Comparison of ENCODE assay signal across 21 cellular contexts in the genomic region with DNA sequence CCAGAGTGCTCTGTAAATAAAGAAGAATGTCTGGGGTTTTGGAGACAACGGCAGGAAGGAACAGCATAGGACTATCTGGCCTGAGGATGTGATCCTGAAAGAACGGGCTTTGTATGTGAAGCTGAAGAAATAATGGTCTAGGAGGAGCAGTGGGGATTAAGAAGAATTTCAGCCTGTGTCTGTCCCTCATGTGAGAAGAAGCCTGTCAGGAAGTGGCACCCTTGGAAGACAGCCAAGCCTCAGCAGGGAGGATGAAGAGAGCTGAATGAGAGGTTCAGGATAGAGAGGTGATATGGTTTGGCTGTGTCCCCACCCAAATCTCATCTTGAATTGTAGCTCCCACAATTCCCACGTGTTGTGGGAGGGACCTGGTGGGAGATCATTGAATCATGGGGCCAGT. TPM values are rescaled to one million over a fixed set of nuclear protein-coding genes. Genes with fewer than 3 reads are reported as not detected.
A peak's percentile ranks its signal among the peaks of the same experiment; 100 is the strongest.
DNase-seq lines count a peak whose midpoint lies in the region; FAIRE-seq and TF ChIP-seq lines count a peak whose summit lies in the region.
"Had no signal": no experiment of that assay in that cellular context is flagged by ENCODE, and none has a peak within 500 bp of the region (broad histone marks: within the 10 kb centered on the region; RNA-seq: fewer than 3 reads in every experiment).

No MANE protein-coding gene starts in this region.

- H3K36me3 Mint-ChIP-seq in MCF 10A (ENCODE audit: insufficient read depth, unreplicated experiment): no peaks in the 10 kb centered on the region
- H3K36me3 Mint-ChIP-seq: IgD-negative memory B cell, natural killer cell had no signal

- DNase-seq in MCF 10A (ENCODE audit: unreplicated experiment): peak; percentile 42
- no peak for DNase-seq in breast epithelium (ENCODE audit: low spot score in 2 of 2)
- peak; percentile 2 for DNase-seq in NB4 (ENCODE audit: low read depth)
- peak; percentile 41 for DNase-seq in NCI-H748 (lab: John Stamatoyannopoulos, UW; ENCODE audit: unreplicated experiment)
- peak; percentile 31 for DNase-seq in posterior vena cava (ENCODE audit: low spot score)
- DNase-seq in SKM-1 (lab: John Stamatoyannopoulos, UW; ENCODE audit: unreplicated experiment): no peak
- no peak for DNase-seq in GM12891 (ENCODE audit: insufficient read length, low spot score)
- DNase-seq in spleen: no peak
- DNase-seq: activated CD8-positive, alpha-beta T cell treated with anti-CD3 and anti-CD28 coated beads, Interleukin-2, amount 10 ng/mL, durations not matched to agents 7 days and 5 days; dorsolateral prefrontal cortex; heart left ventricle; HFFc6; natural killer cell; PC-9; small intestine; SW 1271 had no signal

- peaks cover 5% of the 10 kb centered on the region for H3K4me1 Mint-ChIP-seq in MCF 10A (ENCODE audit: insufficient read depth, unreplicated experiment)
- H3K4me1 Mint-ChIP-seq: IgD-negative memory B cell had no signal

- no peaks in the 10 kb centered on the region for H3K36me3 ChIP-seq in breast epithelium
- no peaks in the 10 kb centered on the region for H3K36me3 ChIP-seq in spleen
- H3K36me3 ChIP-seq: heart left ventricle, thyroid gland had no signal

- no peak for FAIRE-seq in GM12891 (lab: Jason Lieb, UNC)
- FAIRE-seq: bronchial epithelial cell, D721Med, small intestine had no signal

- no peak overlapping the region for H3K4me3 ChIP-seq in breast epithelium
- H3K4me3 ChIP-seq in NB4 (ENCODE audit: low read depth, low read length): no peak overlapping the region
- H3K4me3 ChIP-seq in spleen: no peak overlapping the region
- H3K4me3 ChIP-seq: dorsolateral prefrontal cortex, heart left ventricle, PC-9, thyroid gland had no signal

- H3K27me3 ChIP-seq in breast epithelium (peaks cover 0 to 14% of the 10 kb centered on the region in 2 donors), spleen (replicated peaks in 1 of 7) (peaks cover 0 to 21% (median 0%) of the 10 kb centered on the region in 7 donors)
- H3K27me3 ChIP-seq: thyroid gland had no signal

- no peak for TF ChIP-seq POLR2A in breast epithelium (IDR thresholded peaks at IDR 0.05)
- no peak for TF ChIP-seq POLR2A in NB4 (IDR thresholded peaks at IDR 0.05; ENCODE audit: extremely low read depth, insufficient read length)
- no peak for TF ChIP-seq POLR2A in GM12891 (IDR thresholded peaks at IDR 0.05; ENCODE audit: low read depth, low read length)
- no peak for TF ChIP-seq POLR2A in spleen (IDR thresholded peaks at IDR 0.05)

- CTCF ChIA-PET in MCF 10A (lab: Yijun Ruan, JAX): interaction anchor here (0.6 to 1.9 kb wide), 3 partner anchors 160 to 676 kb away, joined by 3 to 7 read pairs (median 3); no protein-coding TSS in a partner anchor

- TF ChIP-seq CTCF in MCF 10A (IDR thresholded peaks at IDR 0.05; ENCODE audit: unreplicated experiment) (no peak), breast epithelium (IDR thresholded peaks at IDR 0.05) (no peak), NB4 (IDR thresholded peaks at IDR 0.05; ENCODE audit: low read depth, low read length) (no peak), spleen (IDR thresholded peaks at IDR 0.05 in 8 of 11, conservative IDR thresholded peaks at IDR 0.05 in 3 of 11) (no peak)

- H3K27ac ChIP-seq in breast epithelium: no peak overlapping the region
- H3K27ac ChIP-seq in spleen: no peak overlapping the region
- H3K27ac ChIP-seq: dorsolateral prefrontal cortex, heart left ventricle, PC-9, thyroid gland had no signal

- H3K27me3 Mint-ChIP-seq in MCF 10A (ENCODE audit: insufficient read depth, unreplicated experiment): peaks cover 66% of the 10 kb centered on the region

- H3K9me3 ChIP-seq in breast epithelium (no peaks in the 10 kb centered on the region), spleen (no peaks in the 10 kb centered on the region)
- H3K9me3 ChIP-seq: heart left ventricle, thyroid gland had no signal

- no peaks in the 10 kb centered on the region for H3K9me3 Mint-ChIP-seq in MCF 10A (ENCODE audit: unreplicated experiment)
- H3K9me3 Mint-ChIP-seq: natural killer cell had no signal

- H3K4me1 ChIP-seq in breast epithelium (no peaks in the 10 kb centered on the region), spleen (no peaks in the 10 kb centered on the region)
- H3K4me1 ChIP-seq: heart left ventricle, thyroid gland had no signal

- intact Hi-C loops in MCF 10A (cut with micrococcal nuclease): no loop called here
- intact Hi-C loops in breast epithelium (cut with DNase I; ENCODE audit: low total_unique reads): no loop called here
- intact Hi-C loops in posterior vena cava (cut with DNase I): loop anchor here (5.0 to 10.0 kb wide), 2 partner anchors 206 to 208 kb away; no protein-coding TSS in a partner anchor
- intact Hi-C loops in spleen (cut with DNase I; ENCODE audit: low total_unique reads): loop anchor here (10.0 kb wide), 1 partner anchor 224 kb away; no protein-coding TSS in a partner anchor

- WGBS in spleen, 5 donors: 41 to 60% (median 53%) methylated on average over 3 of the region's 3 CpGs

- POLR2A ChIA-PET in MCF 10A (lab: Yijun Ruan, JAX): no interaction called here

- no peak overlapping the region for H3K4me3 Mint-ChIP-seq in MCF 10A (ENCODE audit: unreplicated experiment)
- H3K4me3 Mint-ChIP-seq: activated CD8-positive, alpha-beta T cell treated with anti-CD3 and anti-CD28 coated beads, Interleukin-2, amount 10 ng/mL, durations not matched to agents 7 days and 5 days; HFFc6; IgD-negative memory B cell; natural killer cell had no signal

- no TSS peak for BruUV-seq in MCF 10A (replicated peaks; lab: Mats Ljungman, UMichigan)

- no peak overlapping the region for H3K27ac Mint-ChIP-seq in MCF 10A (ENCODE audit: low read depth, unreplicated experiment)
- H3K27ac Mint-ChIP-seq: activated CD8-positive, alpha-beta T cell treated with anti-CD3 and anti-CD28 coated beads, Interleukin-2, amount 10 ng/mL, durations not matched to agents 7 days and 5 days; HFFc6; IgD-negative memory B cell; natural killer cell; progenitor cell of endocrine pancreas had no signal

TF ChIP-seq in GM12891, 5 proteins besides CTCF, POLR2A, EP300 and RAD21:
- TF ChIP-seq POLR2AphosphoS5 (IDR thresholded peaks at IDR 0.05; ENCODE audit: low read depth, low read length): no peak
- TF ChIP-seq SPI1 (IDR thresholded peaks at IDR 0.05; ENCODE audit: low read depth, low read length): no peak
- TF ChIP-seq TAF1 (IDR thresholded peaks at IDR 0.05; ENCODE audit: low read depth, low read length): no peak
- no peak for TF ChIP-seq POU2F2 (IDR thresholded peaks at IDR 0.05; ENCODE audit: low read depth, low read length)
- TF ChIP-seq PAX5 (IDR thresholded peaks at IDR 0.05; ENCODE audit: insufficient read depth, low read length, severe bottlenecking): no peak

RNA-seq across cellular contexts. Expression of gene TCL1A, which starts 56.9 kb away (rescaled TPM):
- not detected in 2 replicates for total RNA-seq in MCF 10A (2022)
- not detected for total RNA-seq in breast epithelium
- under 1 TPM in 1 of 2 donors, not detected in 1; 0.24 TPM for total RNA-seq in posterior vena cava
- polyA plus RNA-seq in GM12891 (2012; ENCODE audit: low read depth, missing spikeins): 49.0 TPM
- total RNA-seq in spleen: 100 to 1,000 TPM in 1 of 7 donors, 10 to 100 TPM in 6; 28.0 to 117 (median 61.8) TPM
- 100 to 1,000 TPM in 1 of 3 donors, 10 to 100 TPM in 2; 12.8 to 520 (median 75.1) TPM for polyA plus RNA-seq in spleen
- total RNA-seq: activated CD8-positive, alpha-beta T cell treated with anti-CD3 and anti-CD28 coated beads, Interleukin-2, amount 10 ng/mL, durations not matched to agents 7 days and 5 days; bronchial epithelial cell; heart left ventricle; HFFc6; PC-9; progenitor cell of endocrine pancreas; thyroid gland had no signal

Comparison
In these comparisons a context has a peak if more than half of its experiments do, and no peak if none do; other contexts are left out.
1. DNase-seq: peak in MCF 10A (single experiment), NB4 (single experiment), NCI-H748 (single experiment) and posterior vena cava (single experiment); none in breast epithelium (0 of 2), SKM-1 (single experiment), GM12891 (single experiment) and spleen (single experiment).
2. RNA of gene TCL1A, which starts 56.9 kb away (total RNA-seq): 28.0 to 117 TPM in spleen; 0.24 TPM in posterior vena cava, not detected in MCF 10A and not detected in breast epithelium; every median in the first group is over 10 times any median in the second.
3. intact Hi-C loops: an anchor here in posterior vena cava (5.0 to 10.0 kb wide) and spleen (10.0 kb wide); none called in MCF 10A and breast epithelium.